Comparison of ENCODE assay signal across 20 cellular contexts in genomic region chr7:55144955-55145342, GRCh38.
"Had no signal": no experiment of that assay in that cellular context is flagged by ENCODE, and none has a peak within 500 bp of the region (broad histone marks: within the 10 kb centered on the region; RNA-seq: fewer than 3 reads in every experiment).

No MANE protein-coding gene starts in this region.

- H3K9me3 ChIP-seq: ascending aorta, breast epithelium, heart left ventricle, left ventricle myocardium inferior, prostate gland had no signal

- H3K9me3 Mint-ChIP-seq: activated naive CD4-positive, alpha-beta T cell treated with anti-CD3 and anti-CD28 coated beads for 36 hours; activated naive CD8-positive, alpha-beta T cell treated with anti-CD3 and anti-CD28 coated beads, Interleukin-2, amount 50 U/mL, for 24 hours; activated T-helper 2 cell treated with anti-CD3 and anti-CD28 coated beads, Interferon-gamma antibody, Interleukin-2, Interleukin-4, amounts not matched to agents 10 μg/mL and 5 μg/mL and 100 μg/mL, durations not matched to agents 14 hours and 24 hours and 36 hours; dendritic cell treated with granulocyte-macrophage colony-stimulating factor and Interleukin-4, amounts not matched to agents 40 ng/mL and 50 ng/mL, for 4 days; natural killer cell treated with Interleukin-12 subunit alpha and Interleukin-12 subunit beta and Interleukin-15 and Interleukin-18, amount 100 ng/mL, for 72 hours; type B pancreatic cell had no signal

- H3K4me3 Mint-ChIP-seq: activated naive CD4-positive, alpha-beta T cell treated with anti-CD3 and anti-CD28 coated beads for 36 hours; activated naive CD8-positive, alpha-beta T cell treated with anti-CD3 and anti-CD28 coated beads, Interleukin-2, amount 50 U/mL, for 24 hours; dendritic cell treated with granulocyte-macrophage colony-stimulating factor and Interleukin-4, amounts not matched to agents 40 ng/mL and 50 ng/mL, for 4 days; natural killer cell treated with Interleukin-12 subunit alpha and Interleukin-12 subunit beta and Interleukin-15 and Interleukin-18, amount 100 ng/mL, for 72 hours; stimulated activated naive CD8-positive, alpha-beta T cell treated with anti-CD3 and anti-CD28 coated beads, Interleukin-15, amount 100 ng/mL, for 72 hours; type B pancreatic cell had no signal

- H3K27ac Mint-ChIP-seq: activated naive CD4-positive, alpha-beta T cell treated with anti-CD3 and anti-CD28 coated beads for 36 hours; activated naive CD8-positive, alpha-beta T cell treated with anti-CD3 and anti-CD28 coated beads, Interleukin-2, amount 50 U/mL, for 24 hours; activated T-helper 2 cell treated with anti-CD3 and anti-CD28 coated beads, Interferon-gamma antibody, Interleukin-2, Interleukin-4, amounts not matched to agents 10 μg/mL and 5 μg/mL and 100 μg/mL, durations not matched to agents 14 hours and 24 hours and 36 hours; dendritic cell treated with granulocyte-macrophage colony-stimulating factor and Interleukin-4, amounts not matched to agents 40 ng/mL and 50 ng/mL, for 4 days; natural killer cell treated with Interleukin-12 subunit alpha and Interleukin-12 subunit beta and Interleukin-15 and Interleukin-18, amount 100 ng/mL, for 72 hours; stimulated activated naive CD8-positive, alpha-beta T cell treated with anti-CD3 and anti-CD28 coated beads, Interleukin-15, amount 100 ng/mL, for 72 hours; type B pancreatic cell had no signal

- H3K4me3 ChIP-seq: ascending aorta, breast epithelium, heart left ventricle, left ventricle myocardium inferior, prostate gland, smooth muscle cell had no signal

- DNase-seq: activated CD4-positive, alpha-beta T cell treated with anti-CD3 and anti-CD28 coated beads for 1 hour; activated CD4-positive, alpha-beta T cell treated with anti-CD3 and anti-CD28 coated beads, Interleukin-2, amount 50 U/mL, for 4 hours; activated naive CD4-positive, alpha-beta T cell treated with anti-CD3 and anti-CD28 coated beads for 36 hours; activated naive CD8-positive, alpha-beta T cell treated with anti-CD3 and anti-CD28 coated beads, Interleukin-2, amount 50 U/mL, for 24 hours; cerebellar nuclear complex; effector memory CD4-positive, alpha-beta T cell; foreskin melanocyte; heart left ventricle; left ventricle myocardium inferior; stimulated activated naive CD8-positive, alpha-beta T cell treated with anti-CD3 and anti-CD28 coated beads, Interleukin-15, amount 100 ng/mL, for 72 hours; T-helper 1 cell; T1000 had no signal

- H3K27ac ChIP-seq: ascending aorta, breast epithelium, heart left ventricle, left ventricle myocardium inferior, prostate gland had no signal

- H3K4me1 ChIP-seq: ascending aorta, breast epithelium, prostate gland had no signal

- H3K4me2 ChIP-seq: smooth muscle cell had no signal

- H3K36me3 Mint-ChIP-seq: natural killer cell treated with Interleukin-12 subunit alpha and Interleukin-12 subunit beta and Interleukin-15 and Interleukin-18, amount 100 ng/mL, for 72 hours had no signal

- H3K27me3 Mint-ChIP-seq: dendritic cell treated with granulocyte-macrophage colony-stimulating factor and Interleukin-4, amounts not matched to agents 40 ng/mL and 50 ng/mL, for 4 days; type B pancreatic cell had no signal

- H3K27me3 ChIP-seq: ascending aorta, breast epithelium, heart left ventricle had no signal

- H3K4me1 Mint-ChIP-seq: activated naive CD8-positive, alpha-beta T cell treated with anti-CD3 and anti-CD28 coated beads, Interleukin-2, amount 50 U/mL, for 24 hours; stimulated activated naive CD8-positive, alpha-beta T cell treated with anti-CD3 and anti-CD28 coated beads, Interleukin-15, amount 100 ng/mL, for 72 hours had no signal

- H3K36me3 ChIP-seq: prostate gland had no signal
